2 cellular contexts compared by ENCODE assay signal in genomic region chr15:51283026-51283425, GRCh38.
TF ChIP-seq lines count a peak whose summit lies in the region.

No MANE protein-coding gene starts in this region.

TF ChIP-seq in GM12891, 5 proteins besides CTCF, POLR2A, EP300 and RAD21 (continued from another document):
- no peak for TF ChIP-seq POLR2AphosphoS5 (IDR thresholded peaks at IDR 0.05; ENCODE audit: low read depth, low read length)

TF ChIP-seq in GM12878, 131 proteins besides CTCF, POLR2A, EP300 and RAD21 (continued from another document and continues in another):
- TF ChIP-seq NFYA (IDR thresholded peaks at IDR 0.05; ENCODE audit: borderline replicate concordance, low read depth, low read length) (no peak), SREBF1 (IDR thresholded peaks at IDR 0.05; ENCODE audit: low read length) (no peak), WRNIP1 (IDR thresholded peaks at IDR 0.05; ENCODE audit: borderline replicate concordance, low read depth, low read length) (no peak), BACH1 (IDR thresholded peaks at IDR 0.05; ENCODE audit: borderline replicate concordance) (no peak), KLF5 (IDR thresholded peaks at IDR 0.05; ENCODE audit: partially characterized antibody) (no peak), MEF2B (IDR thresholded peaks at IDR 0.05; ENCODE audit: partially characterized antibody, poor library complexity, severe bottlenecking) (no peak), ZBTB33 (IDR thresholded peaks at IDR 0.05) (no peak), CREB1 (IDR thresholded peaks at IDR 0.05; ENCODE audit: low read depth) (no peak), STAT3 (IDR thresholded peaks at IDR 0.05; ENCODE audit: low read depth, low read length) (no peak), MTA2 (IDR thresholded peaks at IDR 0.05; ENCODE audit: low read depth) (peak; percentile 19; the same call in 1 of the 2 replicates), TBL1XR1 (IDR thresholded peaks at IDR 0.05; ENCODE audit: low read depth, low read length) (no peak), ZBTB40 (IDR thresholded peaks at IDR 0.05; ENCODE audit: borderline replicate concordance) (no peak), RELB (IDR thresholded peaks at IDR 0.05; ENCODE audit: low read depth) (peak; percentile 24; the same call in 1 of the 2 replicates), ATF2 (IDR thresholded peaks at IDR 0.05; ENCODE audit: low read length) (no peak), BRCA1 (IDR thresholded peaks at IDR 0.05; ENCODE audit: low read depth, low read length) (no peak), USF1 (IDR thresholded peaks at IDR 0.05; ENCODE audit: borderline replicate concordance, extremely low read length, insufficient read depth, low read depth, low read length) (no peak), TAF1 (IDR thresholded peaks at IDR 0.05; ENCODE audit: borderline replicate concordance, low read depth, low read length) (no peak), ZNF274 (IDR thresholded peaks at IDR 0.05; ENCODE audit: insufficient read depth, insufficient read length) (no peak), NBN (IDR thresholded peaks at IDR 0.05) (peak; percentile 29; the same call in 1 of the 2 replicates), MLLT1 (IDR thresholded peaks at IDR 0.05) (0 out of 2 replicates have a peak, but pooled peaks have one; percentile 15), GATAD2B (conservative IDR thresholded peaks at IDR 0.05; ENCODE audit: low read depth) (no peak), ZNF207 (IDR thresholded peaks at IDR 0.05; ENCODE audit: borderline replicate concordance) (no peak), POU2F2 (IDR thresholded peaks at IDR 0.05; ENCODE audit: borderline replicate concordance, low read depth, low read length) (no peak), RB1 (IDR thresholded peaks at IDR 0.05; ENCODE audit: borderline replicate concordance) (no peak), CUX1 (IDR thresholded peaks at IDR 0.05; ENCODE audit: insufficient replicate concordance, low read depth, low read length) (no peak), BCL3 (IDR thresholded peaks at IDR 0.05; ENCODE audit: borderline replicate concordance, insufficient read depth, low read depth, low read length, poor library complexity, severe bottlenecking) (no peak), HDAC2 (IDR thresholded peaks at IDR 0.05) (no peak), MYB (IDR thresholded peaks at IDR 0.05; ENCODE audit: borderline replicate concordance, low read depth, low read length) (no peak), DPF2 (IDR thresholded peaks at IDR 0.05) (no peak), HDAC6 (IDR thresholded peaks at IDR 0.05; ENCODE audit: unreplicated experiment) (no peak), SMAD1 (IDR thresholded peaks at IDR 0.05; ENCODE audit: low read depth, partially characterized antibody) (no peak), SP1 (IDR thresholded peaks at IDR 0.05; ENCODE audit: low read depth, low read length) (no peak), CBX5 (IDR thresholded peaks at IDR 0.05; ENCODE audit: low read depth) (no peak), EED (IDR thresholded peaks at IDR 0.05; ENCODE audit: low read depth) (no peak), IKZF2 (IDR thresholded peaks at IDR 0.05) (peak; percentile 15 to 18; a peak in 1 of 4 replicates), CBFB (IDR thresholded peaks at IDR 0.05; ENCODE audit: low read depth) (no peak), REST (IDR thresholded peaks at IDR 0.05; ENCODE audit: low read depth, low read length) (no peak)
